In the genomic region with DNA sequence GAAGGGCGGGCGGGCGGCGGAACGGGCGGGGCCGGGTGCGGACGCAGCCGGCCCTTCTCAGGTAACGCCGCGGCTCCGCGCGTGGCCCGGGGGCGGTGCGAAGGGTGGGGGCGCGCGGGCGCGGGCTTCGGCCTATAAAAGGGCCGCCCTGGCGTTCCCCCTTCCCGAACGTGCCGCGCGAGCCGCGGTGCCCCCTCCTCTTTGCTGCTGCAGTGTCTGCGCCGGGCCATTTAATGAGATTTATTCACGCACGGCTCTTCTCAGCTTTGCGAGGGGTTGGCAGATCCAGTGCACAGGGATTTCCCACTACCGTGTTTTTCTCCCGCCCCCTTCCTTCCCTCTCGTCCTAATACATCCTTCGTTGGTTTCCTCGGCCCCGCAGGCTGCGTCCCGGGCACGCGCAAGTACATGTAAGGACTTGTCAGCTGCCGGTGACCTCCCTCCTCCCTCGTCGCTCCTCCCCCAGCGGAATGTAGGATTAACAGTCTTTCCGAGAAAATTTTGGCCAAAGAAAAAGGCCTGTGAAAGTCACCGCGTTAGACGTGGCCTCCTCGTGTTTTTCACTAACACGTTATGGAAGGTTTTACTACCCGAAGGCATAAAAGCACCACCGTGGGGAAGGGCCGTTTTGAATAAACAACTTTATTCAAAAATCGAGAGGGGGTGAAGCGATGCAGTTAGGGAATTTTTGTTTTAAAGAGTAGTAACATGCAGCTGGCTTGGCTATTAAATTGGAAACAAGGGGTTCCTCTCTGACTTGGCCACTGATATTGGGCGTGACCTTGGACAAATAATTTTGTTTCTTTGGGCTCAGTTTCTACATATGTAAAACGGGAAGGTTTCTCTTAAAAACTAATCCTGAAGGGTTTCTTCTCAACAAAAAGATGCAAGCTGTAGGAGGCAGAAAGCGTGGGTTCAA, we compare ENCODE assay signal across 8 cellular contexts. TPM values are rescaled to one million over a fixed set of nuclear protein-coding genes. Genes with fewer than 3 reads are reported as not detected.
A peak's percentile ranks its signal among the peaks of the same experiment; 100 is the strongest.
DNase-seq lines count a peak whose midpoint lies in the region; TF ChIP-seq lines count a peak whose summit lies in the region.

No MANE protein-coding gene starts in this region.

- no peaks in the 10 kb centered on the region for H3K9me3 ChIP-seq in HAP-1
- H3K9me3 ChIP-seq in MG63: no peaks in the 10 kb centered on the region
- H3K9me3 ChIP-seq in osteoblast (ENCODE audit: low read depth, low read length): no peaks in the 10 kb centered on the region
- no peaks in the 10 kb centered on the region for H3K9me3 ChIP-seq in thymus (ENCODE audit: control insufficient read depth)

- peaks cover 38% of the 10 kb centered on the region for H3K4me1 ChIP-seq in HAP-1
- peaks cover 35% of the 10 kb centered on the region for H3K4me1 ChIP-seq in osteoblast (ENCODE audit: insufficient read depth, low read length)
- peaks cover 15% of the 10 kb centered on the region for H3K4me1 ChIP-seq in thymus (ENCODE audit: control insufficient read depth, insufficient read depth, low read length)

- WGBS in thymus: under 1% methylated on average over 67 of the region's 67 CpGs

- H3K27me3 ChIP-seq in HAP-1 (ENCODE audit: low read depth): no peaks in the 10 kb centered on the region
- no peaks in the 10 kb centered on the region for H3K27me3 ChIP-seq in MG63
- no peaks in the 10 kb centered on the region for H3K27me3 ChIP-seq in osteoblast (ENCODE audit: insufficient read depth, low read length)
- no peaks in the 10 kb centered on the region for H3K27me3 ChIP-seq in thymus (ENCODE audit: control insufficient read depth, insufficient read depth)

- peak overlapping the region; percentile 89 for H3K4me2 ChIP-seq in osteoblast (ENCODE audit: insufficient read depth, low read length)

- H3K36me3 Mint-ChIP-seq in activated naive CD8-positive, alpha-beta T cell: peaks cover 3% of the 10 kb centered on the region
- no peaks in the 10 kb centered on the region for H3K36me3 Mint-ChIP-seq in glutamatergic neuron (ENCODE audit: unreplicated experiment)

- H4K20me1 ChIP-seq in osteoblast (ENCODE audit: insufficient read depth, low read length): peaks cover 9% of the 10 kb centered on the region

- peak overlapping the region; percentile 97 for H3K27ac ChIP-seq in osteoblast (ENCODE audit: low read depth, low read length)
- peak overlapping the region; percentile 99 for H3K27ac ChIP-seq in thymus (ENCODE audit: low read depth)

- no peaks in the 10 kb centered on the region for H3K9me3 Mint-ChIP-seq in activated naive CD8-positive, alpha-beta T cell (ENCODE audit: low read depth)
- peaks cover 13% of the 10 kb centered on the region for H3K9me3 Mint-ChIP-seq in glutamatergic neuron (ENCODE audit: unreplicated experiment)

- H3K36me3 ChIP-seq in HAP-1 (replicated peaks) (peaks cover 5% of the 10 kb centered on the region; the same call in 1 of the 2 replicates), MG63 (no peaks in the 10 kb centered on the region), osteoblast (ENCODE audit: insufficient read depth, low read length) (peaks cover 5% of the 10 kb centered on the region), thymus (ENCODE audit: control insufficient read depth, insufficient read depth) (peaks cover 5% of the 10 kb centered on the region)

- TF ChIP-seq CTCF in glutamatergic neuron (IDR thresholded peaks at IDR 0.05; ENCODE audit: partially characterized antibody, unreplicated experiment): no peak
- no peak for TF ChIP-seq CTCF in osteoblast (IDR thresholded peaks at IDR 0.05; ENCODE audit: extremely low read depth, low read depth, low read length)

- peak overlapping the region; percentile 76 for H2AFZ ChIP-seq in osteoblast (ENCODE audit: low read length)

- H3K79me2 ChIP-seq in osteoblast (ENCODE audit: insufficient read depth, low read length): peaks cover 75% of the 10 kb centered on the region

- in situ Hi-C loops in HAP-1 (cut with MboI; ENCODE audit: low sequenced_read_pairs): no loop called here

- DNase-seq in GM04503 (ENCODE audit: low read depth) (peak; percentile 87), HAP-1 (ENCODE audit: low spot score in 2 of 2) (peak; percentile 90 to 97), MG63 (peak; percentile 97), SIG-M5 treated with dmso at 0.1 percent for 504 hours (lab: John Stamatoyannopoulos, UW; ENCODE audit: unreplicated experiment) (peak; percentile 86), glutamatergic neuron (peak; percentile 83), osteoblast (ENCODE audit: insufficient read length, low spot score, missing footprints) (peak; percentile 95)

- H3K4me1 Mint-ChIP-seq in activated naive CD8-positive, alpha-beta T cell (ENCODE audit: low read depth): peaks cover 49% of the 10 kb centered on the region
- peaks cover 17% of the 10 kb centered on the region for H3K4me1 Mint-ChIP-seq in glutamatergic neuron (ENCODE audit: low read depth, unreplicated experiment)

- peak overlapping the region; percentile 96 for H3K27ac Mint-ChIP-seq in activated naive CD8-positive, alpha-beta T cell
- H3K27ac Mint-ChIP-seq in glutamatergic neuron (ENCODE audit: unreplicated experiment): peak overlapping the region; percentile 98

- peak overlapping the region; percentile 95 for H3K4me3 Mint-ChIP-seq in activated naive CD8-positive, alpha-beta T cell
- peak overlapping the region; percentile 96 for H3K4me3 Mint-ChIP-seq in glutamatergic neuron (ENCODE audit: unreplicated experiment)

- peak overlapping the region; percentile 69 for H3K4me3 ChIP-seq in HAP-1
- peak overlapping the region; percentile 83 for H3K4me3 ChIP-seq in MG63
- peak overlapping the region; percentile 92 for H3K4me3 ChIP-seq in osteoblast (ENCODE audit: insufficient read depth, low read length)
- peak overlapping the region; percentile 97 for H3K4me3 ChIP-seq in thymus (ENCODE audit: low read length)

- H3K27me3 Mint-ChIP-seq in activated naive CD8-positive, alpha-beta T cell: no peaks in the 10 kb centered on the region
- peaks cover 9% of the 10 kb centered on the region for H3K27me3 Mint-ChIP-seq in glutamatergic neuron (ENCODE audit: unreplicated experiment)

RNA-seq across cellular contexts. Expression of a gene that starts 1.0 kb away (rescaled TPM):
- 6.6 and 7.5 TPM in 2 replicates for total RNA-seq in MG63 (2014; rRNA removed; shearing (Covaris generic); ENCODE audit: low replicate concordance)
- total RNA-seq in glutamatergic neuron (ENCODE audit: unreplicated experiment) (33.3 TPM), osteoblast (41.3 and 42.0 TPM in 2 replicates)
- polyA plus RNA-seq in thymus: 21.2 TPM

Comparison
In these comparisons a context has a peak if more than half of its experiments do, and no peak if none do; other contexts are left out.
1. Peak in every context shown above with its lines: DNase-seq, H3K4me3 ChIP-seq and H3K27ac ChIP-seq.